Comparison of ENCODE assay signal across 8 cellular contexts in genomic region chr10:104300736-104301292, GRCh38. TPM values are rescaled to one million over a fixed set of nuclear protein-coding genes. Genes with fewer than 3 reads are reported as not detected.
DNase-seq lines count a peak whose midpoint lies in the region; ATAC-seq and TF ChIP-seq lines count a peak whose summit lies in the region.

No MANE protein-coding gene starts in this region.

- H3K27ac ChIP-seq in H9 (ENCODE audit: insufficient read length, low read depth, low read length), result no peak overlapping the region

- H3K4me1 ChIP-seq in H9 (ENCODE audit: insufficient read depth, low read length), result no peaks in the 10 kb centered on the region

- H3K4me2 ChIP-seq in H9 (ENCODE audit: insufficient read depth, insufficient read length, low read length), result no peak overlapping the region

- H3K56ac ChIP-seq in H9 (ENCODE audit: insufficient read length, low read depth, low read length), result no peak overlapping the region

- DNase-seq in H9 (no peak), NCI-H446 treated with DMSO at 0.1 percent for 48 hours (lab: John Stamatoyannopoulos, UW) (peak; percentile 95), astrocyte of the spinal cord (ENCODE audit: low read depth, low spot score) (peak; percentile 98), inferior parietal cortex (ENCODE audit: extremely low spot score) (peak; percentile 63), skeletal muscle cell (ENCODE audit: low read depth) (peak; percentile 97), GDM1 (lab: John Stamatoyannopoulos, UW) (no peak)
- DNase-seq in effector CD8-positive, alpha-beta T cell (lab: John Stamatoyannopoulos, UW), result no peak

- peaks cover 27% of the 10 kb centered on the region in 2 experiments for H3K9me3 Mint-ChIP-seq in H9

- no peak for ATAC-seq in HG03439 (IDR thresholded peaks at IDR 0.05; ENCODE audit: unreplicated experiment)

- H3K79me1 ChIP-seq in H9 (ENCODE audit: insufficient read depth, low read depth, low read length, poor library complexity, severe bottlenecking), result no peaks in the 10 kb centered on the region

- H3K23me2 ChIP-seq in H9 (ENCODE audit: insufficient read length, low read depth, low read length, poor library complexity, severe bottlenecking), result no peaks in the 10 kb centered on the region

- peaks cover 15 to 16% of the 10 kb centered on the region in 2 experiments for H3K4me1 Mint-ChIP-seq in H9

- H3K36me3 Mint-ChIP-seq in H9 (ENCODE audit: insufficient read depth in 1 of 3, low read depth in 3 of 3), result peaks cover 18 to 24% (median 18%) of the 10 kb centered on the region in 3 experiments

- no peak overlapping the region for H3K18ac ChIP-seq in H9 (ENCODE audit: insufficient read length, low read depth, low read length)

- no peak overlapping the region for H3K4me3 ChIP-seq in astrocyte of the spinal cord (ENCODE audit: low read depth, low read length)
- H3K4me3 ChIP-seq in skeletal muscle cell (ENCODE audit: low read depth, low read length), result peak overlapping the region; percentile 20

- H3K4ac ChIP-seq in H9 (ENCODE audit: low read depth, low read length), result no peak overlapping the region

- H3K79me2 ChIP-seq in H9 (ENCODE audit: insufficient read depth, low read length), result no peaks in the 10 kb centered on the region

- H2AFZ ChIP-seq in H9 (ENCODE audit: low read length), result no peak overlapping the region

- H2BK15ac ChIP-seq in H9 (ENCODE audit: low read depth, low read length), result no peak overlapping the region

- H2BK20ac ChIP-seq in H9 (ENCODE audit: low read depth, low read length, poor library complexity, severe bottlenecking), result no peak overlapping the region

- no peak overlapping the region for H2AK5ac ChIP-seq in H9 (ENCODE audit: insufficient read length, low read length)

- TF ChIP-seq CTCF in H9 (conservative IDR thresholded peaks at IDR 0.05) (no peak), astrocyte of the spinal cord (IDR thresholded peaks at IDR 0.05; ENCODE audit: low read depth, low read length) (no peak)

- H3K27ac Mint-ChIP-seq in H9, result peak overlapping the region in 2 of 3 experiments; percentile 28 to 44; a peak in 3 of 7 replicates

- no peak overlapping the region for H3K9ac ChIP-seq in H9 (ENCODE audit: extremely low read depth, insufficient read length, low read length)

- no peak overlapping the region for H3K4me3 Mint-ChIP-seq in H9

- H2BK5ac ChIP-seq in H9 (ENCODE audit: insufficient read length, low read length), result no peak overlapping the region

- H3K9me3 ChIP-seq in H9 (ENCODE audit: control insufficient read depth, low read depth, low read length), result peaks cover 5% of the 10 kb centered on the region

- in situ Hi-C loops in astrocyte of the spinal cord (cut with HindIII; ENCODE audit: low sequenced_read_pairs), result no loop called here

- no peaks in the 10 kb centered on the region for H3K27me3 ChIP-seq in H9 (ENCODE audit: insufficient read depth, low read length)

- no peak overlapping the region for H4K5ac ChIP-seq in H9 (ENCODE audit: insufficient read length, low read depth, low read length)

- H2BK120ac ChIP-seq in H9 (ENCODE audit: low read depth, low read length, poor library complexity, severe bottlenecking), result no peak overlapping the region

- H4K8ac ChIP-seq in H9 (replicated peaks; ENCODE audit: insufficient read length, low read depth, low read length), result no peak overlapping the region

- H3K23ac ChIP-seq in H9 (ENCODE audit: insufficient read length, low read depth, low read length), result no peak overlapping the region

- no peaks in the 10 kb centered on the region for H4K20me1 ChIP-seq in H9 (ENCODE audit: control insufficient read depth, insufficient read depth, insufficient read length)

- H4K91ac ChIP-seq in H9 (ENCODE audit: insufficient read length, low read depth, low read length), result no peak overlapping the region

- no CpG with 5 or more reads among the region's 7 CpGs for WGBS in H9 (ENCODE audit: extremely low coverage, insufficient read length, low lambda C conversion rate)

- no peak overlapping the region for H2BK12ac ChIP-seq in H9 (ENCODE audit: insufficient read length, low read depth, low read length)

- H3T11ph ChIP-seq in H9 (ENCODE audit: low read length), result no peak overlapping the region

- no peaks in the 10 kb centered on the region; the same call in none of the 2 replicates for H3K27me3 Mint-ChIP-seq in H9 (ENCODE audit: low read depth)

- H3K14ac ChIP-seq in H9 (ENCODE audit: insufficient read depth, low read length), result no peak overlapping the region; the same call in 1 of the 2 replicates

RNA-seq across cellular contexts. Expression of gene GSTO2, which starts 31.8 kb away (rescaled TPM):
- 12.0 and 14.5 TPM in 2 replicates for total RNA-seq in H9 (2021)

RNA-seq across cellular contexts. Expression of gene ITPRIP, which starts 37.5 kb away (rescaled TPM):
- 22.2 and 22.5 TPM in 2 replicates for total RNA-seq in H9 (2021)

RNA-seq across cellular contexts. Expression of gene GSTO1, which starts 46.1 kb away (rescaled TPM):
- 114 and 116 TPM in 2 replicates for total RNA-seq in H9 (2021)

RNA-seq across cellular contexts. Expression of gene CFAP58, which starts 52.8 kb away (rescaled TPM):
- 0.63 and 0.88 TPM in 2 replicates for total RNA-seq in H9 (2021)

Comparison
In these comparisons a context has a peak if more than half of its experiments do, and no peak if none do; other contexts are left out.
1. DNase-seq: peak in NCI-H446 treated with DMSO at 0.1 percent for 48 hours (single experiment), astrocyte of the spinal cord (single experiment), inferior parietal cortex (single experiment) and skeletal muscle cell (single experiment); none in H9 (single experiment), effector CD8-positive, alpha-beta T cell (single experiment) and GDM1 (single experiment).